Comparison of ENCODE assay signal across 8 cellular contexts in genomic region chr2:201781583-201782051, GRCh38. TPM values are rescaled to one million over a fixed set of nuclear protein-coding genes. Genes with fewer than 3 reads are reported as not detected.
DNase-seq lines count a peak whose midpoint lies in the region; ATAC-seq and TF ChIP-seq lines count a peak whose summit lies in the region.

No MANE protein-coding gene starts in this region.

- peak overlapping the region; percentile 88 for H3K27ac Mint-ChIP-seq in stimulated activated effector memory CD8-positive, alpha-beta T cell treated with anti-CD3 and anti-CD28 coated beads, Interleukin-12 subunit alpha, Interleukin-12 subunit beta, amount 100 ng/mL, for 72 hours

- TF ChIP-seq CTCF in AG04449 (IDR thresholded peaks at IDR 0.05; ENCODE audit: insufficient read depth, low read length, missing control alignments) (no peak), breast epithelium (IDR thresholded peaks at IDR 0.05) (no peak)

- H3K27me3 ChIP-seq in breast epithelium, result no peaks in the 10 kb centered on the region

- POLR2A ChIA-PET in AG04449 (lab: Yijun Ruan, JAX), result interaction anchor here (0.9 to 1.4 kb wide), 4 partner anchors 12 to 216 kb away, joined by 3 to 8 read pairs (median 3); no protein-coding TSS in a partner anchor

- H3K4me3 ChIP-seq in AG04449 (ENCODE audit: low read depth, low read length) (peak overlapping the region; percentile 88), breast epithelium (peak overlapping the region; percentile 75 to 97 (median 81))

- peak overlapping the region; percentile 94 to 95 for H3K27ac ChIP-seq in breast epithelium

- no peaks in the 10 kb centered on the region for H3K9me3 Mint-ChIP-seq in stimulated activated effector memory CD8-positive, alpha-beta T cell treated with anti-CD3 and anti-CD28 coated beads, Interleukin-12 subunit alpha, Interleukin-12 subunit beta, amount 100 ng/mL, for 72 hours

- intact Hi-C loops in breast epithelium (cut with DNase I; ENCODE audit: low total_unique reads), result no loop called here

- no peak for TF ChIP-seq POLR2A in breast epithelium (IDR thresholded peaks at IDR 0.05)

- no peaks in the 10 kb centered on the region for H3K36me3 ChIP-seq in breast epithelium

- CTCF ChIA-PET in AG04449 (lab: Yijun Ruan, JAX), result interaction anchor here (1.0 to 2.5 kb wide), 6 partner anchors 10 to 397 kb away, joined by 3 to 11 read pairs (median 6); no protein-coding TSS in a partner anchor

- peaks cover 0 to 4% of the 10 kb centered on the region in 2 donors for H3K4me1 ChIP-seq in breast epithelium

- peak overlapping the region; percentile 83 for H3K4me3 Mint-ChIP-seq in stimulated activated effector memory CD8-positive, alpha-beta T cell treated with anti-CD3 and anti-CD28 coated beads, Interleukin-12 subunit alpha, Interleukin-12 subunit beta, amount 100 ng/mL, for 72 hours

- H3K4me1 Mint-ChIP-seq in stimulated activated effector memory CD8-positive, alpha-beta T cell treated with anti-CD3 and anti-CD28 coated beads, Interleukin-12 subunit alpha, Interleukin-12 subunit beta, amount 100 ng/mL, for 72 hours, result peaks cover 20% of the 10 kb centered on the region

- peaks cover 7% of the 10 kb centered on the region for H3K36me3 Mint-ChIP-seq in stimulated activated effector memory CD8-positive, alpha-beta T cell treated with anti-CD3 and anti-CD28 coated beads, Interleukin-12 subunit alpha, Interleukin-12 subunit beta, amount 100 ng/mL, for 72 hours

- no peak for DNase-seq in AG04449 (ENCODE audit: low read depth, low spot score)
- DNase-seq in NCI-H748 treated with DMSO at 0.1 percent for 48 hours (lab: John Stamatoyannopoulos, UW), result peak; percentile 69
- peak in 1 of 2 donors; percentile 32 for DNase-seq in breast epithelium (ENCODE audit: low spot score in 2 of 2)
- peak; percentile 53 for DNase-seq in left lobe of liver (ENCODE audit: low spot score)
- no peak for DNase-seq in stimulated activated effector memory CD8-positive, alpha-beta T cell treated with anti-CD3 and anti-CD28 coated beads, Interleukin-12 subunit alpha, Interleukin-12 subunit beta, amount 100 ng/mL, for 72 hours (ENCODE audit: low spot score in 2 of 2)
- DNase-seq in SIG-M5 treated with dmso at 0.1 percent for 504 hours (lab: John Stamatoyannopoulos, UW; ENCODE audit: unreplicated experiment), result no peak

- ATAC-seq in GM18907 (IDR thresholded peaks at IDR 0.05; ENCODE audit: unreplicated experiment), result peak; percentile 8
- peak; percentile 16 for ATAC-seq in left lobe of liver
- ATAC-seq in stimulated activated effector memory CD8-positive, alpha-beta T cell treated with anti-CD3 and anti-CD28 coated beads, Interleukin-12 subunit alpha, Interleukin-12 subunit beta, amount 100 ng/mL, for 72 hours, result no peak
- no peak for ATAC-seq in GM18870 (IDR thresholded peaks at IDR 0.05; ENCODE audit: unreplicated experiment)

- H3K9me3 ChIP-seq in breast epithelium, result no peaks in the 10 kb centered on the region

RNA-seq across cellular contexts. Expression of gene ALS2, which starts 0.9 kb away (rescaled TPM):
- 10 to 100 TPM; 19.7 to 28.4 (median 19.7) TPM for total RNA-seq in breast epithelium
- 20.8 TPM for total RNA-seq in left lobe of liver

RNA-seq across cellular contexts. Expression of gene CDK15, which starts 24.7 kb away (rescaled TPM):
- total RNA-seq in breast epithelium, result 1 to 10 TPM in 2 of 3 donors, under 1 TPM in 1; 0.33 to 4.6 (median 2.2) TPM
- 0.13 TPM for total RNA-seq in left lobe of liver

Comparison
In these comparisons a context has a peak if more than half of its experiments do, and no peak if none do; other contexts are left out.
1. DNase-seq: peak in NCI-H748 treated with DMSO at 0.1 percent for 48 hours (single experiment) and left lobe of liver (single experiment); none in AG04449 (single experiment), stimulated activated effector memory CD8-positive, alpha-beta T cell treated with anti-CD3 and anti-CD28 coated beads, Interleukin-12 subunit alpha, Interleukin-12 subunit beta, amount 100 ng/mL, for 72 hours (0 of 2) and SIG-M5 treated with dmso at 0.1 percent for 504 hours (single experiment).
2. ATAC-seq: peak in GM18907 (single experiment) and left lobe of liver (single experiment); none in stimulated activated effector memory CD8-positive, alpha-beta T cell treated with anti-CD3 and anti-CD28 coated beads, Interleukin-12 subunit alpha, Interleukin-12 subunit beta, amount 100 ng/mL, for 72 hours (single experiment) and GM18870 (single experiment).